In the genomic region with DNA sequence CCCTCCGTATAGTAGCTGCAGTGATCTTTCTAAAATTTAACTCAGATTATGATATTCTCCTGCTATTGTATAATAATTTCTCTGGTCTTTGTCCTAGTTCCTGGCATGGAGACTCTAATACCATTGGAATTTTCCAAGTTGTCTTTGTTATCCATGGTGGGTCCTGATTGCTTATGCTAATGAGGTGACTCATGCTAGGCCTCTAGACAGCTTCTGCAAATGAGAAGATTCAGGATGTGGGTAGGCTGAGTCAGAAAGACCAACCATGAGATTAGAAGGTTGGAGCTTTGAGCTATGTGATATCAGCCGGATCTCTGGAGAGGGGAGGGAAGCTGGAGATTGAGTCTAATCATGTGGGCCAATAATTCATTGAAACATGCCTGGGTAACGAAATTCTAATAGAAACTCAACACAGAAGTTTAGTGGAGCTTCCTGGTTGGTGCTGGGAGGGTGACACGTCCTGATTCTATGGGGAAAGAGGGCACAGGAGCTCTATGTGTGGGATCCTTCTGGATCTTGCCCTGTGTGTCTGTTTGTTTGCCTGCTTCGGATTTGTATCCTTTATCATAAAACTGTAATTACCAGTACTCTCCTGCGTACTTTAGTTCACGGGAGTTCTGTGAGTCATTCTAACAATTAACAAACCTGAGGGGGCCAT, we compare ENCODE assay signal across 8 cellular contexts.
DNase-seq lines count a peak whose midpoint lies in the region; ATAC-seq lines count a peak whose summit lies in the region.

No MANE protein-coding gene starts in this region.

- peak; percentile 88 to 98 for ATAC-seq in natural killer cell treated with Interleukin-12 subunit alpha and Interleukin-12 subunit beta and Interleukin-15 and Interleukin-18, amount 100 ng/mL, for 72 hours
- no peak for ATAC-seq in GM21447 (IDR thresholded peaks at IDR 0.05; ENCODE audit: unreplicated experiment)
- no peak for ATAC-seq in HG02623 (IDR thresholded peaks at IDR 0.05; ENCODE audit: unreplicated experiment)
- no peak for ATAC-seq in GM21360 (IDR thresholded peaks at IDR 0.05; ENCODE audit: unreplicated experiment)

- H3K4me3 Mint-ChIP-seq in natural killer cell treated with Interleukin-12 subunit alpha and Interleukin-12 subunit beta and Interleukin-15 and Interleukin-18, amount 100 ng/mL, for 72 hours: peak overlapping the region; percentile 38

- peaks cover 12 to 21% of the 10 kb centered on the region in 2 donors for H3K27me3 Mint-ChIP-seq in natural killer cell treated with Interleukin-12 subunit alpha and Interleukin-12 subunit beta and Interleukin-15 and Interleukin-18, amount 100 ng/mL, for 72 hours

- no peak overlapping the region for H3K27ac Mint-ChIP-seq in natural killer cell treated with Interleukin-12 subunit alpha and Interleukin-12 subunit beta and Interleukin-15 and Interleukin-18, amount 100 ng/mL, for 72 hours

- peaks cover 17 to 22% of the 10 kb centered on the region in 2 donors for H3K4me1 Mint-ChIP-seq in natural killer cell treated with Interleukin-12 subunit alpha and Interleukin-12 subunit beta and Interleukin-15 and Interleukin-18, amount 100 ng/mL, for 72 hours (ENCODE audit: low read depth in 2 of 2)

- no peaks in the 10 kb centered on the region for H3K9me3 Mint-ChIP-seq in natural killer cell treated with Interleukin-12 subunit alpha and Interleukin-12 subunit beta and Interleukin-15 and Interleukin-18, amount 100 ng/mL, for 72 hours

- DNase-seq in DMS 273 treated with DMSO at 0.1 percent for 48 hours (lab: John Stamatoyannopoulos, UW): peak; percentile 28
- peak; percentile 91 for DNase-seq in NCI-H226
- DNase-seq in amniotic stem cell (lab: John Stamatoyannopoulos, UW): peak; percentile 74
- no peak for DNase-seq in natural killer cell treated with Interleukin-12 subunit alpha and Interleukin-12 subunit beta and Interleukin-15 and Interleukin-18, amount 100 ng/mL, for 72 hours (ENCODE audit: low spot score)
- DNase-seq in medulla oblongata (ENCODE audit: extremely low spot score): no peak

- no peaks in the 10 kb centered on the region for H3K36me3 Mint-ChIP-seq in natural killer cell treated with Interleukin-12 subunit alpha and Interleukin-12 subunit beta and Interleukin-15 and Interleukin-18, amount 100 ng/mL, for 72 hours

Comparison
In these comparisons a context has a peak if more than half of its experiments do, and no peak if none do; other contexts are left out.
1. DNase-seq: peak in DMS 273 treated with DMSO at 0.1 percent for 48 hours (single experiment), NCI-H226 (single experiment) and amniotic stem cell (single experiment); none in natural killer cell treated with Interleukin-12 subunit alpha and Interleukin-12 subunit beta and Interleukin-15 and Interleukin-18, amount 100 ng/mL, for 72 hours (single experiment) and medulla oblongata (single experiment).
2. ATAC-seq: peak in natural killer cell treated with Interleukin-12 subunit alpha and Interleukin-12 subunit beta and Interleukin-15 and Interleukin-18, amount 100 ng/mL, for 72 hours (2 of 2); none in GM21447 (single experiment), HG02623 (single experiment) and GM21360 (single experiment).